ENCODE assay signal across 18 cellular contexts in the genomic region with DNA sequence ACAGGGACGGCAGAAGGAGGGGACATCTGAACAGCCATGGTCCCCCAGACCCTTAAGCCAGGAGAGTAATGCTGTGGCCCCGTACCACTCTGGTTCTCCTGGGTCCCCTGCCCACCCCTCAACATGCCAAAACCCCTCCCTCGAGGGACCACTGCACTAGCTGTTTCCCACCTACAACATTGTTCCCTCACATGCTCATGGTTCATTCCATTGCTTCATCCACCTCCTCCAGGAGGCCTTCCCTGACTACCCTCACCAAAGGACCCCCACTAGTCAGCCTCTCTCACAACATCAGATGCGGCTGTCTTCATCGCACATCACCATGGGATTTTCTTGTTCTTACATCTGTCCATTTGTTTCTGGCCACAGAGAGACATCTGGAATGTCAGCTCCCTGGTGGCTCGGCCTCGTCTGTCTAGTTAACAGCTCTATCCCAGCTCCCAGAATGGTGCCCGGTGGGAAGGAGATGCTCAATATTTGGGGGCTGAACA. TPM values are rescaled to one million over a fixed set of nuclear protein-coding genes. Genes with fewer than 3 reads are reported as not detected.
A peak's percentile ranks its signal among the peaks of the same experiment; 100 is the strongest.
DNase-seq lines count a peak whose midpoint lies in the region; ATAC-seq and TF ChIP-seq lines count a peak whose summit lies in the region.
"Had no signal": no experiment of that assay in that cellular context is flagged by ENCODE, and none has a peak within 500 bp of the region (broad histone marks: within the 10 kb centered on the region; RNA-seq: fewer than 3 reads in every experiment).

No MANE protein-coding gene starts in this region.

- peaks cover 12% of the 10 kb centered on the region; the same call in 2 of the 3 replicates for H3K9me3 Mint-ChIP-seq in GM23338
- no peaks in the 10 kb centered on the region for H3K9me3 Mint-ChIP-seq in endothelial cell (ENCODE audit: unreplicated experiment)
- H3K9me3 Mint-ChIP-seq in Calu3 (ENCODE audit: low read depth, unreplicated experiment), result no peaks in the 10 kb centered on the region
- H3K9me3 Mint-ChIP-seq: stimulated activated naive CD8-positive, alpha-beta T cell treated with anti-CD3 and anti-CD28 coated beads, Interleukin-15, Interleukin-2, amounts not matched to agents 100 ng/mL and 50 ng/mL, for 24 hours had no signal

- H3K27me3 ChIP-seq in GM23338 (ENCODE audit: insufficient read depth) (peaks cover 10% of the 10 kb centered on the region; the same call in 1 of the 2 replicates), neuronal stem cell (ENCODE audit: control insufficient read depth in 3 of 3, insufficient read depth in 3 of 3, low read depth in 1 of 3, low read length in 3 of 3) (peaks cover 0 to 28% (median 3%) of the 10 kb centered on the region in 3 experiments)
- H3K27me3 ChIP-seq: pancreas had no signal

- H2BK120ac ChIP-seq in neuronal stem cell (ENCODE audit: low read depth, low read length), result peak overlapping the region; percentile 24

- H2BK12ac ChIP-seq in neuronal stem cell (ENCODE audit: low read length), result peak overlapping the region; percentile 94

- BruUV-seq in Calu3 (replicated peaks; lab: Mats Ljungman, UMichigan), result no TSS peak

- H3K4me3 ChIP-seq in GM23338 (no peak overlapping the region), neuronal stem cell (ENCODE audit: low read length in 2 of 2) (no peak overlapping the region)

- H3K14ac ChIP-seq in neuronal stem cell (ENCODE audit: low read length), result no peak overlapping the region

- no peak for TF ChIP-seq CTCF in 22Rv1 (IDR thresholded peaks at IDR 0.05)
- TF ChIP-seq CTCF in GM23338 (conservative IDR thresholded peaks at IDR 0.05; ENCODE audit: low read depth in 2 of 2), result no peak
- TF ChIP-seq CTCF in endothelial cell (IDR thresholded peaks at IDR 0.05; ENCODE audit: unreplicated experiment), result no peak
- no peak for TF ChIP-seq CTCF in Calu3 (IDR thresholded peaks at IDR 0.05; ENCODE audit: unreplicated experiment)

- H3K79me2 ChIP-seq in GM23338 (replicated peaks; ENCODE audit: insufficient read depth), result no peaks in the 10 kb centered on the region

- H4K91ac ChIP-seq in neuronal stem cell (ENCODE audit: low read depth, low read length, poor library complexity), result no peak overlapping the region

- no peaks in the 10 kb centered on the region; the same call in 2 of the 3 replicates for H3K36me3 Mint-ChIP-seq in GM23338 (ENCODE audit: low read depth)
- no peaks in the 10 kb centered on the region for H3K36me3 Mint-ChIP-seq in endothelial cell (ENCODE audit: low read depth, unreplicated experiment)
- peaks cover 14% of the 10 kb centered on the region for H3K36me3 Mint-ChIP-seq in Calu3 (ENCODE audit: insufficient read depth, unreplicated experiment)
- H3K36me3 Mint-ChIP-seq: activated naive CD8-positive, alpha-beta T cell had no signal

- H3K27ac ChIP-seq in 22Rv1 (peak overlapping the region; percentile 80), GM23338 (ENCODE audit: low read depth) (no peak overlapping the region), neuronal stem cell (replicated peaks; ENCODE audit: low read length) (no peak overlapping the region)

- H3K27me3 Mint-ChIP-seq in GM23338 (ENCODE audit: insufficient read depth, low read depth, poor library complexity), result peaks cover 22% of the 10 kb centered on the region
- peaks cover 12% of the 10 kb centered on the region for H3K27me3 Mint-ChIP-seq in endothelial cell (ENCODE audit: unreplicated experiment)
- H3K27me3 Mint-ChIP-seq in Calu3 (ENCODE audit: unreplicated experiment), result no peaks in the 10 kb centered on the region
- H3K27me3 Mint-ChIP-seq: activated naive CD8-positive, alpha-beta T cell; stimulated activated naive CD8-positive, alpha-beta T cell treated with anti-CD3 and anti-CD28 coated beads, Interleukin-15, Interleukin-2, amounts not matched to agents 100 ng/mL and 50 ng/mL, for 24 hours had no signal

- H3K4me2 ChIP-seq in GM23338, result no peak overlapping the region
- no peak overlapping the region for H3K4me2 ChIP-seq in neuronal stem cell (ENCODE audit: insufficient read depth, low read length, poor library complexity, severe bottlenecking)

- peaks cover 9% of the 10 kb centered on the region for H3K79me1 ChIP-seq in neuronal stem cell (ENCODE audit: low read depth, low read length)

- H3K4ac ChIP-seq in neuronal stem cell (ENCODE audit: low read length), result no peak overlapping the region

- H3K4me1 Mint-ChIP-seq in GM23338, result peaks cover 31% of the 10 kb centered on the region
- H3K4me1 Mint-ChIP-seq in endothelial cell (ENCODE audit: unreplicated experiment), result peaks cover 20% of the 10 kb centered on the region
- H3K4me1 Mint-ChIP-seq in Calu3 (ENCODE audit: low read depth, unreplicated experiment), result peaks cover 28% of the 10 kb centered on the region

- H3K9me2 ChIP-seq in GM23338 (ENCODE audit: insufficient read depth), result no peaks in the 10 kb centered on the region

- peaks cover 3 to 5% of the 10 kb centered on the region in 2 donors for H3K9me3 ChIP-seq in neuronal stem cell (replicated peaks in 1 of 2; ENCODE audit: control insufficient read depth in 2 of 2, insufficient read depth in 1 of 2, low read depth in 1 of 2, low read length in 2 of 2)
- H3K9me3 ChIP-seq: pancreas, spleen had no signal

- H4K8ac ChIP-seq in neuronal stem cell (ENCODE audit: low read depth, low read length), result peak overlapping the region; percentile 43

- no peak overlapping the region for H2BK15ac ChIP-seq in neuronal stem cell (ENCODE audit: low read length)

- no peak overlapping the region for H3K23ac ChIP-seq in neuronal stem cell (ENCODE audit: low read depth, low read length, poor library complexity)

- H2AK5ac ChIP-seq in neuronal stem cell (ENCODE audit: low read depth, low read length), result peak overlapping the region; percentile 98

- H3K4me1 ChIP-seq in GM23338 (ENCODE audit: insufficient read depth) (peaks cover 23% of the 10 kb centered on the region), neuronal stem cell (ENCODE audit: control insufficient read depth in 2 of 2, insufficient read depth in 1 of 2, low read depth in 1 of 2, low read length in 2 of 2) (peaks cover 17 to 18% of the 10 kb centered on the region in 2 donors)

- intact Hi-C loops in Calu3 (cut with micrococcal nuclease; ENCODE audit: unreplicated experiment), result no loop called here

- ATAC-seq in GM23338, result no peak

- no peak overlapping the region for H3K9ac ChIP-seq in neuronal stem cell (ENCODE audit: low read depth, low read length, poor library complexity)

- H2AFZ ChIP-seq in GM23338 (no peak overlapping the region), neuronal stem cell (ENCODE audit: low read length) (no peak overlapping the region)

- no peak overlapping the region for H2BK5ac ChIP-seq in neuronal stem cell (ENCODE audit: low read length)

- no peaks in the 10 kb centered on the region for H3F3A ChIP-seq in GM23338 (replicated peaks; ENCODE audit: low read depth)

- DNase-seq in GM23338 (ENCODE audit: low spot score) (no peak), endothelial cell (ENCODE audit: low spot score) (no peak), neuronal stem cell (ENCODE audit: low spot score) (no peak), OCI-M2 (lab: John Stamatoyannopoulos, UW; ENCODE audit: unreplicated experiment) (no peak), Calu3 (no peak)
- DNase-seq in stimulated activated CD4-positive, alpha-beta T cell treated with anti-CD3 and anti-CD28 coated beads, Interleukin-4, amount 100 ng/mL, for 1 hour, result no peak
- DNase-seq in activated CD8-positive, alpha-beta memory T cell treated with anti-CD3 and anti-CD28 coated beads, Interleukin-2, amount 50 U/mL, for 4 hours, result no peak
- DNase-seq: activated CD4-positive, CD25-positive, alpha-beta regulatory T cell; activated CD8-positive, alpha-beta memory T cell treated with anti-CD3 and anti-CD28 coated beads, Interleukin-2, amount 50 U/mL, for 48 hours; DMS153; foreskin melanocyte; NCI-H774; T-helper 1 cell had no signal

- peak overlapping the region; percentile 84; the same call in 1 of the 3 replicates for H3K4me3 Mint-ChIP-seq in GM23338
- H3K4me3 Mint-ChIP-seq in endothelial cell (ENCODE audit: unreplicated experiment), result no peak overlapping the region
- no peak overlapping the region for H3K4me3 Mint-ChIP-seq in Calu3 (ENCODE audit: low read depth, unreplicated experiment)

- H4K20me1 ChIP-seq in GM23338 (replicated peaks; ENCODE audit: insufficient read depth), result no peaks in the 10 kb centered on the region

- CTCF ChIA-PET in Calu3 (lab: Charles Lee), result no interaction called here

- H3K18ac ChIP-seq in neuronal stem cell (ENCODE audit: low read length), result no peak overlapping the region

- no CpG with 5 or more reads among the region's 8 CpGs for WGBS in neuronal stem cell (ENCODE audit: extremely low coverage in 2 of 2, insufficient read length in 2 of 2, insufficient replicate concordance in 1 of 2), 2 donors

- H3K36me3 ChIP-seq in GM23338 (ENCODE audit: insufficient read depth) (no peaks in the 10 kb centered on the region), neuronal stem cell (replicated peaks in 1 of 2; ENCODE audit: control insufficient read depth in 2 of 2, insufficient read depth in 2 of 2, low read length in 2 of 2) (no peaks in the 10 kb centered on the region)
- H3K36me3 ChIP-seq: pancreas, spleen had no signal

- H3K27ac Mint-ChIP-seq in GM23338, result no peak overlapping the region
- H3K27ac Mint-ChIP-seq in endothelial cell (ENCODE audit: unreplicated experiment), result peak overlapping the region; percentile 0
- H3K27ac Mint-ChIP-seq in Calu3 (ENCODE audit: unreplicated experiment), result no peak overlapping the region
- H3K27ac Mint-ChIP-seq: activated naive CD8-positive, alpha-beta T cell; stimulated activated naive CD8-positive, alpha-beta T cell treated with anti-CD3 and anti-CD28 coated beads, Interleukin-15, Interleukin-2, amounts not matched to agents 100 ng/mL and 50 ng/mL, for 24 hours had no signal

RNA-seq across cellular contexts. Expression of gene DOK4, which starts 1.7 kb away (rescaled TPM):
- 26.6 and 29.1 TPM in 2 replicates for total RNA-seq in GM23338 (2014; rRNA removed; shearing (Covaris generic))
- polyA plus RNA-seq in GM23338 (2016; fragmentation: Nextera tagmentation; extraction: Ambion mirVana), result 11.4 and 12.9 TPM in 2 replicates
- total RNA-seq in endothelial cell (ENCODE audit: unreplicated experiment) (69.4 TPM), Calu3 (2022) (23.0 and 34.7 TPM in 2 replicates)
- polyA plus RNA-seq in neuronal stem cell (2013, experiment 1 of 2), result 17.3 TPM
- polyA plus RNA-seq in neuronal stem cell (2013, experiment 2 of 2), result 15.7 TPM

RNA-seq across cellular contexts. Expression of gene POLR2C, which starts 22.1 kb away (rescaled TPM):
- total RNA-seq in GM23338 (2014; rRNA removed; shearing (Covaris generic)), result 107 and 123 TPM in 2 replicates
- polyA plus RNA-seq in GM23338 (2016; fragmentation: Nextera tagmentation; extraction: Ambion mirVana), result 36.4 and 37.6 TPM in 2 replicates
- total RNA-seq in endothelial cell (ENCODE audit: unreplicated experiment) (52.1 TPM), Calu3 (2022) (69.4 and 80.0 TPM in 2 replicates)
- polyA plus RNA-seq in neuronal stem cell (2013, experiment 1 of 2), result 50.6 TPM
- 49.2 TPM for polyA plus RNA-seq in neuronal stem cell (2013, experiment 2 of 2)

RNA-seq across cellular contexts. Expression of gene COQ9, which starts 37.3 kb away (rescaled TPM):
- 24.7 and 36.3 TPM in 2 replicates for total RNA-seq in GM23338 (2014; rRNA removed; shearing (Covaris generic))
- 26.6 and 28.6 TPM in 2 replicates for polyA plus RNA-seq in GM23338 (2016; fragmentation: Nextera tagmentation; extraction: Ambion mirVana)
- total RNA-seq in endothelial cell (ENCODE audit: unreplicated experiment) (23.1 TPM), Calu3 (2022) (75.9 and 77.7 TPM in 2 replicates)
- 14.7 TPM for polyA plus RNA-seq in neuronal stem cell (2013, experiment 1 of 2)
- polyA plus RNA-seq in neuronal stem cell (2013, experiment 2 of 2), result 14.9 TPM

RNA-seq across cellular contexts. Expression of gene CIAPIN1, which starts 37.4 kb away (rescaled TPM):
- 70.3 and 75.4 TPM in 2 replicates for total RNA-seq in GM23338 (2014; rRNA removed; shearing (Covaris generic))
- polyA plus RNA-seq in GM23338 (2016; fragmentation: Nextera tagmentation; extraction: Ambion mirVana), result 36.5 and 40.0 TPM in 2 replicates
- total RNA-seq in endothelial cell (ENCODE audit: unreplicated experiment) (82.6 TPM), Calu3 (2022) (76.6 and 77.2 TPM in 2 replicates)
- polyA plus RNA-seq in neuronal stem cell (2013, experiment 1 of 2), result 48.4 TPM
- 48.9 TPM for polyA plus RNA-seq in neuronal stem cell (2013, experiment 2 of 2)

RNA-seq across cellular contexts. Expression of gene CCDC102A, which starts 51.8 kb away (rescaled TPM):
- total RNA-seq in GM23338 (2014; rRNA removed; shearing (Covaris generic)), result 4.7 and 5.2 TPM in 2 replicates
- 2.0 and 3.2 TPM in 2 replicates for polyA plus RNA-seq in GM23338 (2016; fragmentation: Nextera tagmentation; extraction: Ambion mirVana)
- 14.6 TPM for total RNA-seq in endothelial cell (ENCODE audit: unreplicated experiment)
- polyA plus RNA-seq in neuronal stem cell (2013, experiment 1 of 2), result 6.4 TPM
- 6.3 TPM for polyA plus RNA-seq in neuronal stem cell (2013, experiment 2 of 2)
- 6.8 and 7.9 TPM in 2 replicates for total RNA-seq in Calu3 (2022)
